Comparison of ENCODE assay signal across 21 cellular contexts in genomic region chrX:132876933-132877332, GRCh38.
"Had no signal": no experiment of that assay in that cellular context is flagged by ENCODE, and none has a peak within 500 bp of the region (broad histone marks: within the 10 kb centered on the region; RNA-seq: fewer than 3 reads in every experiment).

No MANE protein-coding gene starts in this region.

- DNase-seq: activated B cell treated with CpG ODN at 0.5 μM for 24 hours; activated CD4-positive, alpha-beta T cell treated with anti-CD3 and anti-CD28 coated beads for 48 hours; activated CD8-positive, alpha-beta T cell treated with anti-CD3 and anti-CD28 coated beads for 36 hours; activated effector memory CD4-positive, alpha-beta T cell treated with Interleukin-2 at 50 U/mL for 16 hours; activated naive CD4-positive, alpha-beta T cell treated with anti-CD3 and anti-CD28 coated beads, Interleukin-2, amount 10 ng/mL, durations not matched to agents 7 days and 5 days; activated T-cell treated with anti-CD3 and anti-CD28 coated beads, Interleukin-2, amount 50 U/mL, for 24 hours; aorta; effector CD4-positive, alpha-beta T cell; esophagus squamous epithelium; left cardiac atrium; lower lobe of right lung; right lobe of liver; small intestine; stimulated activated CD4-positive, alpha-beta T cell treated with anti-CD3 and anti-CD28 coated beads, Interleukin-15, amount 100 ng/mL, for 24 hours; stimulated activated CD4-positive, alpha-beta T cell treated with anti-CD3 and anti-CD28 coated beads, Interleukin-2, amount 100 ng/mL, for 48 hours; stimulated activated naive CD8-positive, alpha-beta T cell treated with anti-CD3 and anti-CD28 coated beads, Interleukin-15, amount 100 ng/mL, for 72 hours; T-helper 2 cell; trophoblast cell had no signal

- H3K4me1 Mint-ChIP-seq: activated B cell treated with CpG ODN at 0.5 μM for 24 hours; activated naive CD4-positive, alpha-beta T cell treated with anti-CD3 and anti-CD28 coated beads, Interleukin-2, amount 10 ng/mL, durations not matched to agents 7 days and 5 days; stimulated activated naive CD8-positive, alpha-beta T cell treated with anti-CD3 and anti-CD28 coated beads, Interleukin-15, amount 100 ng/mL, for 72 hours had no signal

- FAIRE-seq: islet of Langerhans, small intestine had no signal

- H3K36me3 ChIP-seq: esophagus squamous epithelium, lower lobe of right lung, right lobe of liver, suprapubic skin had no signal

- H3K9me3 Mint-ChIP-seq: activated B cell treated with CpG ODN at 0.5 μM for 24 hours; activated CD8-positive, alpha-beta T cell treated with anti-CD3 and anti-CD28 coated beads for 36 hours; activated naive CD4-positive, alpha-beta T cell treated with anti-CD3 and anti-CD28 coated beads, Interleukin-2, amount 10 ng/mL, durations not matched to agents 7 days and 5 days; activated T-cell treated with anti-CD3 and anti-CD28 coated beads, Interleukin-2, amount 50 U/mL, for 24 hours; natural killer cell treated with Interleukin-12 subunit alpha and Interleukin-12 subunit beta and Interleukin-15 and Interleukin-18, amount 100 ng/mL, for 72 hours; stimulated activated naive CD8-positive, alpha-beta T cell treated with anti-CD3 and anti-CD28 coated beads, Interleukin-15, amount 100 ng/mL, for 72 hours had no signal

- H3K4me1 ChIP-seq: esophagus squamous epithelium, lower lobe of right lung, right lobe of liver had no signal

- H3K27ac Mint-ChIP-seq: activated B cell treated with CpG ODN at 0.5 μM for 24 hours; activated CD8-positive, alpha-beta T cell treated with anti-CD3 and anti-CD28 coated beads for 36 hours; activated naive CD4-positive, alpha-beta T cell treated with anti-CD3 and anti-CD28 coated beads, Interleukin-2, amount 10 ng/mL, durations not matched to agents 7 days and 5 days; activated T-cell treated with anti-CD3 and anti-CD28 coated beads, Interleukin-2, amount 50 U/mL, for 24 hours; natural killer cell treated with Interleukin-12 subunit alpha and Interleukin-12 subunit beta and Interleukin-15 and Interleukin-18, amount 100 ng/mL, for 72 hours had no signal

- H3K27me3 Mint-ChIP-seq: activated B cell treated with CpG ODN at 0.5 μM for 24 hours; activated CD8-positive, alpha-beta T cell treated with anti-CD3 and anti-CD28 coated beads for 36 hours; stimulated activated naive CD8-positive, alpha-beta T cell treated with anti-CD3 and anti-CD28 coated beads, Interleukin-15, amount 100 ng/mL, for 72 hours had no signal

- H3K27me3 ChIP-seq: esophagus squamous epithelium, right lobe of liver, suprapubic skin had no signal

- H3K9me3 ChIP-seq: esophagus squamous epithelium, lower lobe of right lung, right lobe of liver, suprapubic skin had no signal

- H3K4me3 ChIP-seq: esophagus squamous epithelium, lower lobe of right lung, right lobe of liver, suprapubic skin had no signal

- H3K4me3 Mint-ChIP-seq: activated B cell treated with CpG ODN at 0.5 μM for 24 hours; activated CD8-positive, alpha-beta T cell treated with anti-CD3 and anti-CD28 coated beads for 36 hours; activated naive CD4-positive, alpha-beta T cell treated with anti-CD3 and anti-CD28 coated beads, Interleukin-2, amount 10 ng/mL, durations not matched to agents 7 days and 5 days; activated T-cell treated with anti-CD3 and anti-CD28 coated beads, Interleukin-2, amount 50 U/mL, for 24 hours; natural killer cell treated with Interleukin-12 subunit alpha and Interleukin-12 subunit beta and Interleukin-15 and Interleukin-18, amount 100 ng/mL, for 72 hours; stimulated activated naive CD8-positive, alpha-beta T cell treated with anti-CD3 and anti-CD28 coated beads, Interleukin-15, amount 100 ng/mL, for 72 hours had no signal

- H3K36me3 Mint-ChIP-seq: activated naive CD4-positive, alpha-beta T cell treated with anti-CD3 and anti-CD28 coated beads, Interleukin-2, amount 10 ng/mL, durations not matched to agents 7 days and 5 days; natural killer cell treated with Interleukin-12 subunit alpha and Interleukin-12 subunit beta and Interleukin-15 and Interleukin-18, amount 100 ng/mL, for 72 hours had no signal

- ATAC-seq: activated CD8-positive, alpha-beta T cell treated with anti-CD3 and anti-CD28 coated beads for 36 hours; lower lobe of right lung; natural killer cell treated with Interleukin-12 subunit alpha and Interleukin-12 subunit beta and Interleukin-15 and Interleukin-18, amount 100 ng/mL, for 72 hours; right lobe of liver; stimulated activated naive CD8-positive, alpha-beta T cell treated with anti-CD3 and anti-CD28 coated beads, Interleukin-15, amount 100 ng/mL, for 72 hours had no signal

- H3K27ac ChIP-seq: esophagus squamous epithelium, lower lobe of right lung, right lobe of liver, suprapubic skin had no signal
